In genomic region chr12:6934110-6934509, GRCh38 we compare ENCODE assay signal across 11 cellular contexts. TPM values are rescaled to one million over a fixed set of nuclear protein-coding genes. Genes with fewer than 3 reads are reported as not detected.
DNase-seq lines count a peak whose midpoint lies in the region; ATAC-seq and TF ChIP-seq lines count a peak whose summit lies in the region.
"Had no signal": no experiment of that assay in that cellular context is flagged by ENCODE, and none has a peak within 500 bp of the region (broad histone marks: within the 10 kb centered on the region; RNA-seq: fewer than 3 reads in every experiment).

No MANE protein-coding gene starts in this region.

- H3K9me3 Mint-ChIP-seq in natural killer cell: no peaks in the 10 kb centered on the region

- no peaks in the 10 kb centered on the region for H3K27me3 Mint-ChIP-seq in natural killer cell (ENCODE audit: low read depth in 2 of 2)

- H3K36me3 Mint-ChIP-seq in natural killer cell: no peaks in the 10 kb centered on the region

- POLR2A ChIA-PET in A673 (lab: Charles Lee; ENCODE audit: low non-redundant PET): interaction anchor here (0.5 kb wide), 1 partner anchor 345 kb away, joined by 4 read pairs; no protein-coding TSS in a partner anchor

- peaks cover 24% of the 10 kb centered on the region for H3K4me1 ChIP-seq in A673 (ENCODE audit: insufficient read depth, low read length, poor library complexity, severe bottlenecking)

- CTCF ChIA-PET in A673 (lab: Charles Lee): no interaction called here

- H3K4me3 ChIP-seq in A673 (ENCODE audit: low read depth, low read length, poor library complexity, severe bottlenecking): no peak overlapping the region

- no peaks in the 10 kb centered on the region for H3K27me3 ChIP-seq in A673 (replicated peaks; ENCODE audit: insufficient read depth, low read depth, low read length, poor library complexity)

- peak overlapping the region; percentile 28 for H3K4me3 Mint-ChIP-seq in natural killer cell

- H3K4me1 Mint-ChIP-seq in natural killer cell: peaks cover 23 to 34% of the 10 kb centered on the region in 2 donors

- intact Hi-C loops in A673 (cut with micrococcal nuclease; ENCODE audit: unreplicated experiment): no loop called here
- intact Hi-C loops in natural killer cell (cut with micrococcal nuclease): no loop called here

- TF ChIP-seq CTCF in A673 (conservative IDR thresholded peaks at IDR 0.05; ENCODE audit: low read depth, low read length) (no peak), natural killer cell (IDR thresholded peaks at IDR 0.05) (no peak)

- H3K27ac Mint-ChIP-seq in natural killer cell: peak overlapping the region; percentile 50 to 90

- H3K9me3 ChIP-seq in A673 (ENCODE audit: low read depth, low read length, poor library complexity, severe bottlenecking): no peaks in the 10 kb centered on the region

- DNase-seq in A673 (ENCODE audit: low spot score): no peak
- peak; percentile 86 for DNase-seq in NCI-H226
- peak; percentile 32 to 76 for DNase-seq in dermis microvascular lymphatic vessel endothelial cell (ENCODE audit: low read depth in 2 of 2)
- no peak for DNase-seq in natural killer cell
- no peak for DNase-seq in C1 segment of cervical spinal cord (lab: John Stamatoyannopoulos, UW)
- no peak for DNase-seq in activated CD4-positive, alpha-beta T cell treated with anti-CD3 and anti-CD28 coated beads, Interleukin-2, amount 50 U/mL, for 48 hours
- DNase-seq: central memory CD4-positive, alpha-beta T cell; DND-41 had no signal

- no TSS peak for BruUV-seq in A673 (replicated peaks; lab: Mats Ljungman, UMichigan)

- ATAC-seq in natural killer cell: no peak
- ATAC-seq in HG02981 (IDR thresholded peaks at IDR 0.05; ENCODE audit: unreplicated experiment): no peak
- ATAC-seq in GM21529 (IDR thresholded peaks at IDR 0.05; ENCODE audit: unreplicated experiment): no peak

- H3K36me3 ChIP-seq in A673 (ENCODE audit: insufficient read depth, low read length, poor library complexity, severe bottlenecking): peaks cover 51% of the 10 kb centered on the region

- H3K27ac ChIP-seq in A673 (ENCODE audit: low read depth, low read length, poor library complexity, severe bottlenecking): peak overlapping the region; percentile 50

RNA-seq across cellular contexts. Expression of gene ATN1, which starts 6.4 kb away (rescaled TPM):
- total RNA-seq in A673 (2021): 139 and 144 TPM in 2 replicates
- 5.1 and 12.1 TPM in 2 replicates for total RNA-seq in dermis microvascular lymphatic vessel endothelial cell
- total RNA-seq in natural killer cell: 10 to 100 TPM; 29.3 to 34.0 (median 31.9) TPM

RNA-seq across cellular contexts. Expression of gene RNU7-1, which starts 9.5 kb away (rescaled TPM):
- total RNA-seq in A673 (2021) (not detected in 2 replicates), dermis microvascular lymphatic vessel endothelial cell (not detected in 2 replicates), natural killer cell (not detected)
- total RNA-seq: lower leg skin had no signal

RNA-seq across cellular contexts. Expression of gene C12orf57, which starts 9.7 kb away (rescaled TPM):
- 226 and 260 TPM in 2 replicates for total RNA-seq in A673 (2021)
- total RNA-seq in dermis microvascular lymphatic vessel endothelial cell: 88.7 and 206 TPM in 2 replicates
- total RNA-seq in natural killer cell: 100 to 1,000 TPM; 125 to 157 (median 126) TPM

RNA-seq across cellular contexts. Expression of gene PTPN6, which starts 17.0 kb away (rescaled TPM):
- total RNA-seq in A673 (2021) (2.3 and 3.3 TPM in 2 replicates), dermis microvascular lymphatic vessel endothelial cell (2.4 and 2.6 TPM in 2 replicates), natural killer cell (100 to 1,000 TPM; 279 to 357 (median 312) TPM)

RNA-seq across cellular contexts. Expression of gene ENO2, which starts 19.7 kb away (rescaled TPM):
- total RNA-seq in A673 (2021): 138 and 155 TPM in 2 replicates
- total RNA-seq in dermis microvascular lymphatic vessel endothelial cell: 1.0 and 1.4 TPM in 2 replicates
- 10 to 100 TPM; 21.6 to 30.8 (median 23.1) TPM for total RNA-seq in natural killer cell

Comparison
In these comparisons a context has a peak if more than half of its experiments do, and no peak if none do; other contexts are left out.
1. DNase-seq: peak in NCI-H226 (single experiment) and dermis microvascular lymphatic vessel endothelial cell (2 of 2); none in A673 (single experiment), natural killer cell (single experiment), C1 segment of cervical spinal cord (0 of 14) and activated CD4-positive, alpha-beta T cell treated with anti-CD3 and anti-CD28 coated beads, Interleukin-2, amount 50 U/mL, for 48 hours (0 of 2).